ENCODE assay signal across 8 cellular contexts in the genomic region with DNA sequence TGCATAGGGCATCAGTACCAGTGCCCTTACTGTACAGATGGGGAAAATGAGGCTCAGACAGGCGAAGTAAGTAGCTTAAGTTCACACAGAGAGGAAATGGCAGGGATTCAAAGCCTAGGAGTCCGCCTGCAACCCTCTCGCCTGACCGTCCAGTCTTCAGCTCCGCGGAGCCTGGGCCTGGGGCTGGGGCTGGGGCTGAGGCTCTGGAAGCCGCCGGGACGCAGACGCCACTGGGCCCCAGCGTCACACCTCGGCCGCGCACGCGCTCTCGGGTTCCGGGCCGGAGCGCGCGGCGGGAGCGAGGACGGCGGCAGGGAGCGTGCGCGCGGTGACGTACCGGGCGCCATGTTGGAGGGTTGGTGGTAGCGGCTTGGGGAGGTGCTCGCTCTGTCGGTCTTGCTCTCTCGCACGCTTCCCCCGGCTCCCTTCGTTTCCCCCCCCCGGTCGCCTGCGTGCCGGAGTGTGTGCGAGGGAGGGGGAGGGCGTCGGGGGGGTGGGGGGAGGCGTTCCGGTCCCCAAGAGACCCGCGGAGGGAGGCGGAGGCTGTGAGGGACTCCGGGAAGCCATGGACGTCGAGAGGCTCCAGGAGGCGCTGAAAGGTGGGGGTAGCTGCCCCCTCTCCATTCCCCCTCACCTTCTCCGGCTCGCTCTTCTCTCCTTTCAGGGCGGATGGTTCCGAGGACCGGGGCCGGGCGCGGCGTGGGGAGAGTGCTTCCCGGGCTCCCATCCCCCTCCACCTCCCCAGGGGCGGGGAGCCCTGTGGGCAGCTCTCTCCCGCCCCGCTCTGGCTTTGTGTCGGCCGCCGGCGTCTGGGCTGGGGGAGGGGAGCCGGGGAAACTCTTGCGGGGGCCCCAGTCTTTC. TPM values are rescaled to one million over a fixed set of nuclear protein-coding genes. Genes with fewer than 3 reads are reported as not detected.
DNase-seq lines count a peak whose midpoint lies in the region; ATAC-seq and TF ChIP-seq lines count a peak whose summit lies in the region.

A gene with protein sequence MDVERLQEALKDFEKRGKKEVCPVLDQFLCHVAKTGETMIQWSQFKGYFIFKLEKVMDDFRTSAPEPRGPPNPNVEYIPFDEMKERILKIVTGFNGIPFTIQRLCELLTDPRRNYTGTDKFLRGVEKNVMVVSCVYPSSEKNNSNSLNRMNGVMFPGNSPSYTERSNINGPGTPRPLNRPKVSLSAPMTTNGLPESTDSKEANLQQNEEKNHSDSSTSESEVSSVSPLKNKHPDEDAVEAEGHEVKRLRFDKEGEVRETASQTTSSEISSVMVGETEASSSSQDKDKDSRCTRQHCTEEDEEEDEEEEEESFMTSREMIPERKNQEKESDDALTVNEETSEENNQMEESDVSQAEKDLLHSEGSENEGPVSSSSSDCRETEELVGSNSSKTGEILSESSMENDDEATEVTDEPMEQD (plus strand): TSS at position 339 of the 861 bp plus-strand sequence. CDS start 227 bp downstream, at position 566.

- H3K4me2 ChIP-seq in BLaER1, result peak within 1 kb of the TSS; percentile 89

- H3K27ac ChIP-seq in BLaER1, result peak within 1 kb of the TSS; percentile 98
- H3K27ac ChIP-seq in right lobe of liver, result peak within 1 kb of the TSS; percentile 97 to 100 (median 97)

- peak; percentile 93 for TF ChIP-seq POLR2A in GM19099 (IDR thresholded peaks at IDR 0.05; ENCODE audit: extremely low read depth, insufficient read length, low read depth)
- TF ChIP-seq POLR2A in right lobe of liver (IDR thresholded peaks at IDR 0.05), result peak; percentile 81

- H3K27me3 ChIP-seq in BLaER1 (no peaks in the 10 kb centered on the region), right lobe of liver (no peaks in the 10 kb centered on the region)

- peak within 1 kb of the TSS; percentile 98 for H3K9ac ChIP-seq in BLaER1

- ATAC-seq in HG03378 (IDR thresholded peaks at IDR 0.05; ENCODE audit: unreplicated experiment) (peak; percentile 75), right lobe of liver (peak; percentile 95 to 98 (median 96))

- H3K4me3 ChIP-seq in BLaER1, result peak within 1 kb of the TSS; percentile 94
- H3K4me3 ChIP-seq in right lobe of liver, result peak within 1 kb of the TSS; percentile 77 to 87 (median 82)

- H4K20me1 ChIP-seq in BLaER1, result peaks cover 44% of the 10 kb centered on the region

- TF ChIP-seq CTCF in right lobe of liver (IDR thresholded peaks at IDR 0.05), result no peak

- H3K36me3 ChIP-seq in BLaER1 (peaks cover 35% of the 10 kb centered on the region), right lobe of liver (no peaks in the 10 kb centered on the region)

- intact Hi-C loops in right lobe of liver (cut with DNase I), result no loop called here

- H3K9me3 ChIP-seq in BLaER1 (no peaks in the 10 kb centered on the region), right lobe of liver (no peaks in the 10 kb centered on the region)

- 3% methylated on average over 14 of the region's 75 CpGs for WGBS in right lobe of liver (ENCODE audit: insufficient coverage, low coverage, low lambda C conversion rate, missing lambda C conversion rate)

- H3K4me1 ChIP-seq in BLaER1 (peaks cover 43% of the 10 kb centered on the region), right lobe of liver (peaks cover 0 to 38% (median 14%) of the 10 kb centered on the region in 4 donors)

- DNase-seq in NCI-H69 (lab: John Stamatoyannopoulos, UW), result peak; percentile 92
- DNase-seq in activated CD4-positive, alpha-beta T cell treated with anti-CD3 and anti-CD28 coated beads, Interleukin-2, amount 50 U/mL, for 4 hours, result peak; percentile 86 to 88
- peak; percentile 93 for DNase-seq in dermis blood vessel endothelial cell
- peak; percentile 91 to 92 (median 91) for DNase-seq in right lobe of liver
- DNase-seq in stimulated activated CD4-positive, alpha-beta T cell treated with anti-CD3 and anti-CD28 coated beads, Interleukin-4, amount 100 ng/mL, for 4 hours, result peak; percentile 91

RNA-seq across cellular contexts. Expression of the gene that starts here (rescaled TPM):
- 73.9 and 91.4 TPM in 2 replicates for total RNA-seq in dermis blood vessel endothelial cell
- 10 to 100 TPM; 23.7 to 56.1 (median 42.3) TPM for total RNA-seq in right lobe of liver

Comparison
In these comparisons a context has a peak if more than half of its experiments do, and no peak if none do; other contexts are left out.
1. Peak in every context shown above with its lines: DNase-seq, ATAC-seq, H3K4me3 ChIP-seq and H3K27ac ChIP-seq.